31 cellular contexts compared by ENCODE assay signal in genomic region chr6:164195605-164196004, GRCh38.
"Had no signal": no experiment of that assay in that cellular context is flagged by ENCODE, and none has a peak within 500 bp of the region (broad histone marks: within the 10 kb centered on the region; RNA-seq: fewer than 3 reads in every experiment).

No MANE protein-coding gene starts in this region.

- H3K9me3 ChIP-seq: adrenal gland, body of pancreas, colonic mucosa, lower lobe of right lung, right lobe of liver, tibial nerve had no signal

- H3K27me3 ChIP-seq: adrenal gland, body of pancreas, colonic mucosa, neural progenitor cell, right lobe of liver, tibial nerve had no signal

- DNase-seq: activated CD4-positive, alpha-beta T cell treated with anti-CD3 and anti-CD28 coated beads for 48 hours; activated CD4-positive, alpha-beta T cell treated with anti-CD3 and anti-CD28 coated beads, Interleukin-2, amount 50 U/mL, for 48 hours; activated CD8-positive, alpha-beta memory T cell treated with anti-CD3 and anti-CD28 coated beads for 24 hours; activated effector memory CD4-positive, alpha-beta T cell treated with Interleukin-2 at 50 U/mL for 16 hours; activated naive CD4-positive, alpha-beta T cell treated with Interleukin-2 at 50 U/mL for 16 hours; aorta; body of pancreas; cerebellar nuclear complex; colonic mucosa; dorsolateral prefrontal cortex; effector memory CD4-positive, alpha-beta T cell; foreskin fibroblast; head of caudate nucleus; hypothalamus; immature natural killer cell; kidney; lower lobe of right lung; mesendoderm; natural killer cell; occipital lobe; right lobe of liver; stimulated activated CD4-positive, alpha-beta T cell treated with anti-CD3 and anti-CD28 coated beads, Interleukin-2, amount 100 ng/mL, for 48 hours; stimulated activated naive CD4-positive, alpha-beta T cell treated with Interleukin-2 at 50 U/mL for 16 hours; T-helper 17 cell; T1000 had no signal

- ATAC-seq: activated CD4-positive, CD25-positive, alpha-beta regulatory T cell treated with anti-CD3 and anti-CD28 coated beads, Interleukin-2, amount 50 U/mL, for 24 hours; body of pancreas; lower lobe of right lung; natural killer cell; right lobe of liver; T-helper 17 cell had no signal

- H3K36me3 ChIP-seq: adrenal gland, colonic mucosa, lower lobe of right lung, neural progenitor cell, right lobe of liver, tibial nerve, WERI-Rb-1 had no signal

- H3K27ac ChIP-seq: adrenal gland, body of pancreas, colonic mucosa, dorsolateral prefrontal cortex, lower lobe of right lung, neural progenitor cell, parathyroid adenoma, right lobe of liver, tibial nerve, WERI-Rb-1 had no signal

- H3K4me3 ChIP-seq: adrenal gland, body of pancreas, colonic mucosa, dorsolateral prefrontal cortex, lower lobe of right lung, neural progenitor cell, right lobe of liver, tibial nerve had no signal

- H3K4me1 ChIP-seq: adrenal gland, body of pancreas, colonic mucosa, neural progenitor cell, parathyroid adenoma, right lobe of liver had no signal
